In genomic region chr1:100325415-100326324, GRCh38 we compare ENCODE assay signal across 1 cellular context.
TF ChIP-seq lines count a peak whose summit lies in the region.

No MANE protein-coding gene starts in this region.

TF ChIP-seq in Ishikawa, 13 proteins besides CTCF, POLR2A, EP300 and RAD21:
- TF ChIP-seq CEBPB (IDR thresholded peaks at IDR 0.05) (no peak), TCF12 (IDR thresholded peaks at IDR 0.05; ENCODE audit: low read depth) (no peak), USF1 (IDR thresholded peaks at IDR 0.05) (peak; percentile 62), ZBTB7A (IDR thresholded peaks at IDR 0.05; ENCODE audit: low read depth) (no peak), TAF1 (IDR thresholded peaks at IDR 0.05; ENCODE audit: low read depth) (no peak), TEAD4 (IDR thresholded peaks at IDR 0.05) (no peak), REST (IDR thresholded peaks at IDR 0.05; ENCODE audit: low read depth) (no peak), MAX (IDR thresholded peaks at IDR 0.05) (no peak)
